ENCODE assay signal across 22 cellular contexts in the genomic region with DNA sequence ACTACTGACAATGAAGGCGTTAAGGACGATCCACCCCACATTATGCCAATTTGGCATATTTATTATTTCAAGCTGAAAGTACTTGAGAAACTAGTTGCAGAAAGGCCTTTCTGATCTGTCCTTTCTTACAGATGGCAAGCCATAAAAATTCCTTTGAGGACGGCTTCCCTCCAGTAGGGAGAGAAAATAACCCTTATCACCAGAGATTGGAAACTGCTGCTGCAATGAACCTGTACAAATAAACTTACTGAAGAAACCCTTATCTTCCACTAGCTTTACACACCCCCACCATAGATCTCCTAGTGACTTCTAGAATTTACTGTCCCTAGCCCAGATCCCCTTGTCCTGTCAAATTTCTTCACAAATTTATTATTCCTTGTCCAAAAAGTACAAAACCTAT.
DNase-seq lines count a peak whose midpoint lies in the region; ATAC-seq, FAIRE-seq and TF ChIP-seq lines count a peak whose summit lies in the region.
"Had no signal": no experiment of that assay in that cellular context is flagged by ENCODE, and none has a peak within 500 bp of the region (broad histone marks: within the 10 kb centered on the region; RNA-seq: fewer than 3 reads in every experiment).

No MANE protein-coding gene starts in this region.

- no peak overlapping the region for H3K18ac ChIP-seq in H1 (ENCODE audit: extremely low read depth, low read length)

- H4K8ac ChIP-seq in H1 (ENCODE audit: extremely low read depth, insufficient read depth, low read length): no peak overlapping the region

- H3K4ac ChIP-seq in H1 (replicated peaks; ENCODE audit: insufficient read length, low read depth, low read length): no peak overlapping the region

- no peaks in the 10 kb centered on the region for H3K23me2 ChIP-seq in H1 (ENCODE audit: low read depth, low read length)

- H4K5ac ChIP-seq in H1 (ENCODE audit: insufficient read length, low read depth, low read length): no peak overlapping the region

- H3K9ac ChIP-seq in HepG2 (ENCODE audit: insufficient read depth, low read depth, low read length) (no peak overlapping the region), H1 (replicated peaks in 1 of 4; ENCODE audit: extremely low read depth in 1 of 4, low read depth in 3 of 4, low read length in 3 of 4) (no peak overlapping the region)

- no peak overlapping the region for H2BK120ac ChIP-seq in H1 (replicated peaks; ENCODE audit: low read depth, low read length)

- POLR2A ChIA-PET in HepG2 (lab: Yijun Ruan, JAX): no interaction called here
- POLR2A ChIA-PET in H1 (lab: Charles Lee; ENCODE audit: partially characterized antibody): no interaction called here

- 0 out of 2 replicates have a peak overlapping the region, but pooled peaks have one; percentile 36 for H2BK15ac ChIP-seq in H1 (ENCODE audit: low read length)

- H3K9me3 ChIP-seq in HepG2 (ENCODE audit: low read length): no peaks in the 10 kb centered on the region
- no peaks in the 10 kb centered on the region for H3K9me3 ChIP-seq in right lobe of liver
- H3K9me3 ChIP-seq in H1 (ENCODE audit: insufficient read depth in 2 of 2, low read depth in 1 of 2, low read length in 1 of 2): no peaks in the 10 kb centered on the region
- H3K9me3 ChIP-seq in pancreas: no peaks in the 10 kb centered on the region
- H3K9me3 ChIP-seq: HAP-1, MG63, SJCRH30 had no signal

- H3K27ac ChIP-seq in HepG2 (ENCODE audit: extremely low read length, insufficient read depth, low read length) (no peak overlapping the region), right lobe of liver (no peak overlapping the region), H1 (ENCODE audit: low read depth, low read length) (no peak overlapping the region), pancreas (peak overlapping the region in 2 of 4 donors; percentile 38 to 44)
- H3K27ac ChIP-seq: 22Rv1, SJCRH30 had no signal

- H2BK5ac ChIP-seq in H1 (ENCODE audit: low read depth, low read length): no peak overlapping the region

- TF ChIP-seq POLR2A in HepG2 (IDR thresholded peaks at IDR 0.05; ENCODE audit: insufficient read depth in 1 of 2, low read depth in 2 of 2, low read length in 2 of 2): no peak
- TF ChIP-seq POLR2A in right lobe of liver (IDR thresholded peaks at IDR 0.05): no peak
- no peak for TF ChIP-seq POLR2A in H1 (IDR thresholded peaks at IDR 0.05; ENCODE audit: control extremely low read depth in 1 of 2, low read depth in 2 of 2, low read length in 2 of 2)

- TF ChIP-seq EP300 in HepG2 (IDR thresholded peaks at IDR 0.05; ENCODE audit: low read depth in 2 of 2, low read length in 2 of 2) (no peak), HepG2 (CRISPR knock-in tag; IDR thresholded peaks at IDR 0.05; ENCODE audit: borderline replicate concordance) (no peak), H1 (IDR thresholded peaks at IDR 0.05; ENCODE audit: borderline replicate concordance in 1 of 2, low read depth in 2 of 2, low read length in 2 of 2) (no peak)

- no peak overlapping the region for H3K23ac ChIP-seq in H1 (ENCODE audit: insufficient read length)

- TF ChIP-seq RAD21 in HepG2 (CRISPR knock-in tag; IDR thresholded peaks at IDR 0.05) (no peak), H1 (IDR thresholded peaks at IDR 0.05 in 1 of 2, conservative IDR thresholded peaks at IDR 0.05 in 1 of 2; ENCODE audit: low read depth in 2 of 2, low read length in 2 of 2) (no peak)

- no TSS peak for BruUV-seq in HepG2 (replicated peaks; lab: Mats Ljungman, UMichigan)

- H4K91ac ChIP-seq in H1 (replicated peaks; ENCODE audit: insufficient read length, low read length): no peak overlapping the region

- H3K4me3 ChIP-seq in HepG2 (replicated peaks in 1 of 3; ENCODE audit: insufficient read depth in 1 of 3, low read depth in 2 of 3, low read length in 3 of 3): no peak overlapping the region
- no peak overlapping the region for H3K4me3 ChIP-seq in right lobe of liver
- H3K4me3 ChIP-seq in H1 (ENCODE audit: extremely low read depth in 1 of 4, insufficient read depth in 2 of 4, low read depth in 3 of 4, low read length in 4 of 4): no peak overlapping the region
- H3K4me3 ChIP-seq in pancreas: no peak overlapping the region
- H3K4me3 ChIP-seq: HAP-1, MG63, SJCRH30 had no signal

- H2BK12ac ChIP-seq in H1 (ENCODE audit: low read depth, low read length): no peak overlapping the region

- no peak for DNase-seq in HepG2 (ENCODE audit: low spot score)
- no peak for DNase-seq in right lobe of liver
- DNase-seq in H1 (ENCODE audit: low read depth in 1 of 2, low spot score in 2 of 2): no peak
- DNase-seq in pancreas: no peak
- no peak for DNase-seq in nucleus accumbens (lab: John Stamatoyannopoulos, UW)
- DNase-seq in activated CD4-positive, alpha-beta T cell treated with anti-CD3 and anti-CD28 coated beads for 48 hours: no peak
- DNase-seq: ACHN, KG1, MG63, NCI-H2029, NCI-H446, NCI-H524 treated with DMSO at 0.1 percent for 48 hours, NCI-H774, SJCRH30 had no signal

- H3K56ac ChIP-seq in H1 (replicated peaks; ENCODE audit: insufficient read length, low read depth, low read length): no peak overlapping the region

- H4K20me1 ChIP-seq in HepG2 (ENCODE audit: insufficient read depth, low read length) (no peaks in the 10 kb centered on the region), H1 (replicated peaks in 1 of 2; ENCODE audit: control insufficient read depth in 1 of 2, insufficient read depth in 2 of 2, low read length in 2 of 2) (no peaks in the 10 kb centered on the region)

- TF ChIP-seq CTCF in HepG2 (CRISPR knock-in tag; IDR thresholded peaks at IDR 0.05) (no peak), right lobe of liver (IDR thresholded peaks at IDR 0.05) (no peak), H1 (IDR thresholded peaks at IDR 0.05; ENCODE audit: control extremely low read depth in 1 of 3, insufficient read depth in 1 of 3, low read depth in 1 of 3, low read length in 3 of 3) (no peak), pancreas (IDR thresholded peaks at IDR 0.05) (no peak)

- H3K27me3 ChIP-seq in HepG2 (ENCODE audit: control insufficient read depth in 1 of 2, insufficient read depth in 2 of 2, low read length in 2 of 2) (peaks cover 0 to 6% of the 10 kb centered on the region in 2 experiments; a peak in 1 of 5 replicates), right lobe of liver (no peaks in the 10 kb centered on the region), H1 (replicated peaks in 1 of 4; ENCODE audit: control insufficient read depth in 3 of 4, extremely low read depth in 1 of 4, insufficient read depth in 3 of 4, low read length in 3 of 4) (no peaks in the 10 kb centered on the region), pancreas (no peaks in the 10 kb centered on the region)
- H3K27me3 ChIP-seq: SJCRH30 had no signal

- peaks cover 4% of the 10 kb centered on the region; the same call in 1 of the 2 replicates for H3K79me1 ChIP-seq in H1 (ENCODE audit: low read depth, low read length)

- H3K4me2 ChIP-seq in HepG2 (ENCODE audit: low read depth, low read length): no peak overlapping the region
- H3K4me2 ChIP-seq in H1 (ENCODE audit: insufficient read depth in 1 of 2, low read depth in 2 of 2, low read length in 2 of 2): no peak overlapping the region

- no peak for FAIRE-seq in HepG2 (lab: Jason Lieb, UNC)
- no peak for FAIRE-seq in H1 (lab: Jason Lieb, UNC)
- no peak for FAIRE-seq in pancreas (lab: Jason Lieb, UNC)
- FAIRE-seq: GM19239, HTR-8/SVneo, RCC 7860 had no signal

- ATAC-seq in HepG2: no peak
- ATAC-seq in right lobe of liver: no peak
- peak; percentile 47 to 93 (median 74) for ATAC-seq in pancreas
- no peak for ATAC-seq in GM19395 (IDR thresholded peaks at IDR 0.05; ENCODE audit: unreplicated experiment)
- ATAC-seq in HG02973 (IDR thresholded peaks at IDR 0.05; ENCODE audit: unreplicated experiment): no peak
- ATAC-seq: SK-N-SH treated with all-trans-retinoic acid at 6 μM for 48 hours had no signal

- H3K4me1 ChIP-seq in HepG2 (ENCODE audit: insufficient read depth, low read length): no peaks in the 10 kb centered on the region
- H3K4me1 ChIP-seq in right lobe of liver: peaks cover 0 to 4% (median 2%) of the 10 kb centered on the region in 4 donors
- peaks cover 0 to 2% (median under 1%) of the 10 kb centered on the region in 4 experiments; a peak in 4 of 7 replicates for H3K4me1 ChIP-seq in H1 (replicated peaks in 1 of 4; ENCODE audit: control insufficient read depth in 3 of 4, insufficient read depth in 4 of 4, low read length in 3 of 4)
- H3K4me1 ChIP-seq in pancreas: peaks cover 18 to 22% (median 19%) of the 10 kb centered on the region in 3 donors
- H3K4me1 ChIP-seq: HAP-1, SJCRH30 had no signal

- no peaks in the 10 kb centered on the region for H3K36me3 ChIP-seq in HepG2 (replicated peaks in 1 of 2; ENCODE audit: control insufficient read depth in 1 of 2, insufficient read depth in 2 of 2, low read length in 2 of 2)
- H3K36me3 ChIP-seq in right lobe of liver: no peaks in the 10 kb centered on the region
- no peaks in the 10 kb centered on the region for H3K36me3 ChIP-seq in H1 (ENCODE audit: control insufficient read depth in 2 of 4, insufficient read depth in 4 of 4, low read length in 3 of 4)
- H3K36me3 ChIP-seq in pancreas: no peaks in the 10 kb centered on the region
- H3K36me3 ChIP-seq: HAP-1, MG63, SJCRH30 had no signal

- in situ Hi-C loops in HepG2 (cut with HindIII; ENCODE audit: extremely low pct_ligation_motif_present, low pct_unique_long_range_greater_than_20kb): no loop called here

- H3K79me2 ChIP-seq in HepG2 (ENCODE audit: insufficient read depth, low read length) (no peaks in the 10 kb centered on the region), H1 (ENCODE audit: control insufficient read depth in 1 of 2, insufficient read depth in 2 of 2, low read length in 2 of 2) (peaks cover 0 to 65% of the 10 kb centered on the region in 2 experiments; a peak in 2 of 4 replicates)

- WGBS in HepG2 (ENCODE audit: low lambda C conversion rate): 0% methylated on average over 3 of the region's 3 CpGs
- 88% methylated on average over 3 of the region's 3 CpGs for WGBS in right lobe of liver (ENCODE audit: insufficient coverage, low coverage, low lambda C conversion rate, missing lambda C conversion rate)
- WGBS in H1 (ENCODE audit: extremely low coverage in 1 of 2, insufficient coverage in 1 of 2, insufficient read length in 1 of 2, insufficient replicate concordance in 2 of 2, low coverage in 1 of 2, low lambda C conversion rate in 2 of 2, missing lambda C conversion rate in 1 of 2), 2 experiments: 88% methylated on average over 3 of the region's 3 CpGs; no CpG with 5 or more reads in 1 of the 2 experiments
- 15 to 17% methylated on average over 3 of the region's 3 CpGs for WGBS in pancreas, 2 donors

- CTCF ChIA-PET in HepG2 (lab: Yijun Ruan, JAX; ENCODE audit: low intra/inter-chr PET ratio, low total read pairs) (no interaction called here), H1 (lab: Charles Lee; ENCODE audit: partially characterized antibody) (interaction anchor here (1.0 to 1.4 kb wide), 4 partner anchors 11 to 127 kb away, joined by 3 to 5 read pairs (median 4); a partner anchor contains a TSS)

- H3K14ac ChIP-seq in H1 (ENCODE audit: insufficient read length): no peak overlapping the region

- no peak overlapping the region for H2BK20ac ChIP-seq in H1 (ENCODE audit: low read length)

- intact Hi-C loops in HepG2 (cut with micrococcal nuclease; ENCODE audit: unreplicated experiment): no loop called here
- intact Hi-C loops in right lobe of liver (cut with DNase I): no loop called here
- intact Hi-C loops in pancreas (cut with DNase I): no loop called here

- no peak overlapping the region for H2AK5ac ChIP-seq in H1 (ENCODE audit: low read depth, low read length)

- H2AFZ ChIP-seq in HepG2 (ENCODE audit: low read length): no peak overlapping the region
- H2AFZ ChIP-seq in H1 (ENCODE audit: low read length): no peak overlapping the region

Comparison
In these comparisons a context has a peak if more than half of its experiments do, and no peak if none do; other contexts are left out.
1. ATAC-seq: peak in pancreas (4 of 4); none in HepG2 (single experiment), right lobe of liver (0 of 4), GM19395 (single experiment) and HG02973 (single experiment).